ENCODE assay signal across 19 cellular contexts in genomic region chrX:5898463-5898862, GRCh38.
"Had no signal": no experiment of that assay in that cellular context is flagged by ENCODE, and none has a peak within 500 bp of the region (broad histone marks: within the 10 kb centered on the region; RNA-seq: fewer than 3 reads in every experiment).

No MANE protein-coding gene starts in this region.

- H3K36me3 ChIP-seq: esophagus muscularis mucosa, heart left ventricle, suprapubic skin, thyroid gland, vagina had no signal

- H3K27ac ChIP-seq: epithelial cell of prostate, esophagus muscularis mucosa, heart left ventricle, suprapubic skin, thyroid gland, vagina had no signal

- H3K27me3 ChIP-seq: esophagus muscularis mucosa, heart left ventricle, suprapubic skin, thyroid gland, vagina had no signal

- H3K4me3 ChIP-seq: esophagus muscularis mucosa, heart left ventricle, smooth muscle cell, suprapubic skin, thyroid gland, vagina had no signal

- ATAC-seq: effector memory CD8-positive, alpha-beta T cell; heart left ventricle; left lobe of liver; natural killer cell; right cardiac atrium; stimulated activated effector memory CD8-positive, alpha-beta T cell treated with anti-CD3 and anti-CD28 coated beads, Interleukin-12 subunit alpha, Interleukin-12 subunit beta, amount 100 ng/mL, for 72 hours; stimulated activated naive CD8-positive, alpha-beta T cell treated with anti-CD3 and anti-CD28 coated beads, Interleukin-15, Interleukin-2, amounts not matched to agents 100 U/mL and 50 U/mL, for 24 hours had no signal

- FAIRE-seq: islet of Langerhans had no signal

- H3K9me3 ChIP-seq: esophagus muscularis mucosa, heart left ventricle, suprapubic skin, thyroid gland, vagina had no signal

- DNase-seq: cortex of kidney; effector memory CD8-positive, alpha-beta T cell; foreskin fibroblast; heart left ventricle; hippocampal formation; natural killer cell; right cardiac atrium; stimulated activated CD4-positive, alpha-beta T cell treated with anti-CD3 and anti-CD28 coated beads, Interleukin-4, amount 100 ng/mL, for 1 hour; stimulated activated CD8-positive, alpha-beta memory T cell treated with anti-CD3 and anti-CD28 coated beads, Interleukin-4, amount 100 ng/mL, for 48 hours; stimulated activated naive CD8-positive, alpha-beta T cell treated with anti-CD3 and anti-CD28 coated beads, Interleukin-15, Interleukin-2, amounts not matched to agents 100 U/mL and 50 U/mL, for 24 hours; thyroid gland had no signal

- H3K4me2 ChIP-seq: smooth muscle cell had no signal

- H3K4me1 ChIP-seq: esophagus muscularis mucosa, heart left ventricle, suprapubic skin, thyroid gland, vagina had no signal
